In genomic region chr3:160169139-160169830, GRCh38 we compare ENCODE assay signal across 14 cellular contexts. TPM values are rescaled to one million over a fixed set of nuclear protein-coding genes. Genes with fewer than 3 reads are reported as not detected.
A peak's percentile ranks its signal among the peaks of the same experiment; 100 is the strongest.
DNase-seq lines count a peak whose midpoint lies in the region; TF ChIP-seq lines count a peak whose summit lies in the region.
"Had no signal": no experiment of that assay in that cellular context is flagged by ENCODE, and none has a peak within 500 bp of the region (broad histone marks: within the 10 kb centered on the region; RNA-seq: fewer than 3 reads in every experiment).

No MANE protein-coding gene starts in this region.

- no peaks in the 10 kb centered on the region for H3K9me3 ChIP-seq in breast epithelium

- BruUV-seq in MCF 10A (replicated peaks; lab: Mats Ljungman, UMichigan) = no TSS peak

- no peak overlapping the region for H3K27ac ChIP-seq in breast epithelium
- H3K27ac ChIP-seq: VCaP had no signal

- no peak overlapping the region for H3K27ac Mint-ChIP-seq in MCF 10A (ENCODE audit: low read depth, unreplicated experiment)
- no peak overlapping the region for H3K27ac Mint-ChIP-seq in activated naive CD8-positive, alpha-beta T cell treated with anti-CD3 and anti-CD28 coated beads for 36 hours
- H3K27ac Mint-ChIP-seq: activated T-helper 1 cell treated with anti-CD3 and anti-CD28 coated beads, Interleukin-12 subunit alpha, Interleukin-12 subunit beta, Interleukin-2, Interleukin-4 antibody, amounts not matched to agents 30 ng/mL and 10 ng/mL and 1 ng/mL, durations not matched to agents 14 hours and 24 hours and 36 hours had no signal

- intact Hi-C loops in MCF 10A (cut with micrococcal nuclease) (loop anchor here (10.0 kb wide), 1 partner anchor 904 kb away; no protein-coding TSS in a partner anchor), breast epithelium (cut with DNase I; ENCODE audit: low total_unique reads) (no loop called here)

- peaks cover 9% of the 10 kb centered on the region for H3K4me1 Mint-ChIP-seq in MCF 10A (ENCODE audit: insufficient read depth, unreplicated experiment)
- no peaks in the 10 kb centered on the region for H3K4me1 Mint-ChIP-seq in activated naive CD8-positive, alpha-beta T cell treated with anti-CD3 and anti-CD28 coated beads for 36 hours

- no peak overlapping the region for H3K4me3 Mint-ChIP-seq in MCF 10A (ENCODE audit: unreplicated experiment)
- H3K4me3 Mint-ChIP-seq in activated naive CD8-positive, alpha-beta T cell treated with anti-CD3 and anti-CD28 coated beads for 36 hours = no peak overlapping the region
- H3K4me3 Mint-ChIP-seq: activated T-helper 1 cell treated with anti-CD3 and anti-CD28 coated beads, Interleukin-12 subunit alpha, Interleukin-12 subunit beta, Interleukin-2, Interleukin-4 antibody, amounts not matched to agents 30 ng/mL and 10 ng/mL and 1 ng/mL, durations not matched to agents 14 hours and 24 hours and 36 hours; neural crest cell had no signal

- no peaks in the 10 kb centered on the region for H3K36me3 ChIP-seq in breast epithelium

- no peaks in the 10 kb centered on the region for H3K36me3 Mint-ChIP-seq in MCF 10A (ENCODE audit: insufficient read depth, unreplicated experiment)
- no peaks in the 10 kb centered on the region for H3K36me3 Mint-ChIP-seq in activated naive CD8-positive, alpha-beta T cell treated with anti-CD3 and anti-CD28 coated beads for 36 hours

- H3K27me3 Mint-ChIP-seq in MCF 10A (ENCODE audit: insufficient read depth, unreplicated experiment) = no peaks in the 10 kb centered on the region
- no peaks in the 10 kb centered on the region for H3K27me3 Mint-ChIP-seq in activated naive CD8-positive, alpha-beta T cell treated with anti-CD3 and anti-CD28 coated beads for 36 hours

- H3K27me3 ChIP-seq in breast epithelium = no peaks in the 10 kb centered on the region
- H3K27me3 ChIP-seq: dorsolateral prefrontal cortex had no signal

- POLR2A ChIA-PET in MCF 10A (lab: Yijun Ruan, JAX) = no interaction called here

- TF ChIP-seq POLR2A in breast epithelium (IDR thresholded peaks at IDR 0.05) = no peak

- CTCF ChIA-PET in MCF 10A (lab: Yijun Ruan, JAX) = no interaction called here

- no peaks in the 10 kb centered on the region for H3K9me3 Mint-ChIP-seq in MCF 10A (ENCODE audit: unreplicated experiment)
- H3K9me3 Mint-ChIP-seq in activated naive CD8-positive, alpha-beta T cell treated with anti-CD3 and anti-CD28 coated beads for 36 hours = no peaks in the 10 kb centered on the region
- H3K9me3 Mint-ChIP-seq: activated T-helper 1 cell treated with anti-CD3 and anti-CD28 coated beads, Interleukin-12 subunit alpha, Interleukin-12 subunit beta, Interleukin-2, Interleukin-4 antibody, amounts not matched to agents 30 ng/mL and 10 ng/mL and 1 ng/mL, durations not matched to agents 14 hours and 24 hours and 36 hours; neural crest cell had no signal

- no peak for TF ChIP-seq CTCF in MCF 10A (IDR thresholded peaks at IDR 0.05; ENCODE audit: unreplicated experiment)
- no peak for TF ChIP-seq CTCF in breast epithelium (IDR thresholded peaks at IDR 0.05)

- DNase-seq in MCF 10A (ENCODE audit: unreplicated experiment) (peak; percentile 65), breast epithelium (ENCODE audit: low spot score in 2 of 2) (no peak), amniotic epithelial cell (ENCODE audit: low read depth) (peak; percentile 89), hepatic stellate cell (ENCODE audit: low spot score) (peak; percentile 77), NCI-H1092 (lab: John Stamatoyannopoulos, UW) (no peak), NCI-H2107 (lab: John Stamatoyannopoulos, UW) (no peak)
- no peak for DNase-seq in activated naive CD8-positive, alpha-beta T cell treated with anti-CD3 and anti-CD28 coated beads for 36 hours
- no peak for DNase-seq in effector CD4-positive, alpha-beta T cell
- DNase-seq: dorsolateral prefrontal cortex; NCI-H1694 treated with DMSO at 0.1 percent for 48 hours; stimulated activated CD4-positive, alpha-beta T cell treated with anti-CD3 and anti-CD28 coated beads, Interleukin-1b, Interleukin-23, amount 100 ng/mL, for 48 hours had no signal

- no peak overlapping the region for H3K4me3 ChIP-seq in breast epithelium
- H3K4me3 ChIP-seq: dorsolateral prefrontal cortex had no signal

- H3K4me1 ChIP-seq in breast epithelium = no peaks in the 10 kb centered on the region

RNA-seq across cellular contexts. Expression of gene C3orf80, which starts 55.9 kb away (rescaled TPM):
- total RNA-seq in MCF 10A (2022) = 0.28 and 0.29 TPM in 2 replicates
- under 1 TPM in 2 of 3 donors, not detected in 1; 0.15 to 0.16 TPM for total RNA-seq in breast epithelium
- not detected for total RNA-seq in activated naive CD8-positive, alpha-beta T cell treated with anti-CD3 and anti-CD28 coated beads for 36 hours

Comparison
In these comparisons a context has a peak if more than half of its experiments do, and no peak if none do; other contexts are left out.
1. DNase-seq: peak in MCF 10A (single experiment), amniotic epithelial cell (single experiment) and hepatic stellate cell (single experiment); none in breast epithelium (0 of 2), NCI-H1092 (single experiment), NCI-H2107 (single experiment), activated naive CD8-positive, alpha-beta T cell treated with anti-CD3 and anti-CD28 coated beads for 36 hours (single experiment) and effector CD4-positive, alpha-beta T cell (single experiment).